Comparison of ENCODE assay signal across 13 cellular contexts in the genomic region with DNA sequence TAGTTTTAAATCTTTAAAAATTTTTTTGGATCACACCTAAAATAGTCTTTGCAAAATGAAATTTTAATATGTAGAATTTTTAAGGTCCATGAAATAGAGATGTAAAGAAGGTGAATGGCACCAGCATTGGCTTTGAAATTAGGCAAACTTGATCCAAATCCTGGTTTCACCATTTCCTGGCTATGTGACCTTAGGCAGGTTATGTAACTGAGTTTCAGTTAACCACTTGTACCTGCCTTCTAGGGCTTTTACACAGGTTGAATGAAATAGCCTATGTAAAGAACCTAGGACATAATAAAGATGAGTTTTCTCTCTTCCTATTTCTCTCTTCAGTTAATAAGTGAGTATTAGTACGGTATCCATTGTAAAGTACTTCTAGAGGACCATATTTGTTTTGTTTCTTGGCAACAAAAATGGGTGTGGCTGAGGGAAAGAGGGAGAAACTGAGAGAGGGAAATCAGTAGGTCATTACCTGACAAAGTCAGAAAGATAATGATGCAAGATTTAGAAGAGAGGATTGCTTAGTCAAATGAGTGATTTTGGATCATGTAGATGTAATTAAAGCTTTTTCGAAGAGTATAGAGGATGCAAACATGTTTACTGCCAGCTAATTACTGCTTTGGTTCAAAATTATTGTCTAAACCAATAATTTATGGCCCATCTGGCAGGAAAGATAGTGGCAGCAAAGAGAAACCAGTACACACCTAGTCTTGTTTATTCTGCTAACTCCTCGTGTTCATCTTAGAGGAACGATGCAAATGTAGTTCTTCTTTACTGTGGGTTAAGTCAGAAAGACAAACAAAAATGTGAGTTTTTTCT.
A peak's percentile ranks its signal among the peaks of the same experiment; 100 is the strongest.
DNase-seq lines count a peak whose midpoint lies in the region; ATAC-seq and TF ChIP-seq lines count a peak whose summit lies in the region.
"Had no signal": no experiment of that assay in that cellular context is flagged by ENCODE, and none has a peak within 500 bp of the region (broad histone marks: within the 10 kb centered on the region; RNA-seq: fewer than 3 reads in every experiment).

No MANE protein-coding gene starts in this region.

- H3K4me1 Mint-ChIP-seq in Calu3 (ENCODE audit: low read depth, unreplicated experiment): peaks cover 65% of the 10 kb centered on the region
- peaks cover 6 to 18% of the 10 kb centered on the region in 2 donors for H3K4me1 Mint-ChIP-seq in natural killer cell treated with Interleukin-12 subunit alpha and Interleukin-12 subunit beta and Interleukin-15 and Interleukin-18, amount 100 ng/mL, for 72 hours (ENCODE audit: low read depth in 2 of 2)

- peak overlapping the region; percentile 96 for H3K27ac Mint-ChIP-seq in Calu3 (ENCODE audit: unreplicated experiment)
- no peak overlapping the region for H3K27ac Mint-ChIP-seq in natural killer cell treated with Interleukin-12 subunit alpha and Interleukin-12 subunit beta and Interleukin-15 and Interleukin-18, amount 100 ng/mL, for 72 hours

- DNase-seq in Calu3 (no peak), OCI-M1 (lab: John Stamatoyannopoulos, UW) (peak; percentile 75), left lobe of liver (ENCODE audit: low spot score) (no peak), GM19238 (ENCODE audit: insufficient read length, low spot score) (no peak)
- no peak for DNase-seq in natural killer cell treated with Interleukin-12 subunit alpha and Interleukin-12 subunit beta and Interleukin-15 and Interleukin-18, amount 100 ng/mL, for 72 hours (ENCODE audit: low spot score)
- DNase-seq: kidney glomerular epithelial cell; NCI-H1930; Right ventricle myocardium superior; stimulated activated CD4-positive, alpha-beta T cell treated with anti-CD3 and anti-CD28 coated beads, Interleukin-2, amount 100 ng/mL, for 48 hours had no signal

- H3K36me3 Mint-ChIP-seq in Calu3 (ENCODE audit: insufficient read depth, unreplicated experiment): peaks cover 10% of the 10 kb centered on the region
- H3K36me3 Mint-ChIP-seq in natural killer cell treated with Interleukin-12 subunit alpha and Interleukin-12 subunit beta and Interleukin-15 and Interleukin-18, amount 100 ng/mL, for 72 hours: no peaks in the 10 kb centered on the region
- H3K36me3 Mint-ChIP-seq: brain had no signal

- intact Hi-C loops in Calu3 (cut with micrococcal nuclease; ENCODE audit: unreplicated experiment): loop anchor here (2.0 to 5.0 kb wide), 2 partner anchors 47 to 61 kb away; no protein-coding TSS in a partner anchor

- no peaks in the 10 kb centered on the region for H3K9me3 Mint-ChIP-seq in Calu3 (ENCODE audit: low read depth, unreplicated experiment)
- no peaks in the 10 kb centered on the region for H3K9me3 Mint-ChIP-seq in natural killer cell treated with Interleukin-12 subunit alpha and Interleukin-12 subunit beta and Interleukin-15 and Interleukin-18, amount 100 ng/mL, for 72 hours
- H3K9me3 Mint-ChIP-seq: brain had no signal

- BruUV-seq in Calu3 (replicated peaks; lab: Mats Ljungman, UMichigan): no TSS peak

- peak; percentile 33 for ATAC-seq in HG03342 (IDR thresholded peaks at IDR 0.05; ENCODE audit: unreplicated experiment)
- peak; percentile 71 for ATAC-seq in left lobe of liver
- ATAC-seq in natural killer cell treated with Interleukin-12 subunit alpha and Interleukin-12 subunit beta and Interleukin-15 and Interleukin-18, amount 100 ng/mL, for 72 hours: no peak
- no peak for ATAC-seq in GM19351 (IDR thresholded peaks at IDR 0.05; ENCODE audit: unreplicated experiment)
- no peak for ATAC-seq in GM18873 (IDR thresholded peaks at IDR 0.05; ENCODE audit: low FRiP score, unreplicated experiment)

- H3K4me3 Mint-ChIP-seq in Calu3 (ENCODE audit: low read depth, unreplicated experiment): peak overlapping the region; percentile 18
- no peak overlapping the region for H3K4me3 Mint-ChIP-seq in natural killer cell treated with Interleukin-12 subunit alpha and Interleukin-12 subunit beta and Interleukin-15 and Interleukin-18, amount 100 ng/mL, for 72 hours

- CTCF ChIA-PET in Calu3 (lab: Charles Lee): no interaction called here

- TF ChIP-seq CTCF in Calu3 (IDR thresholded peaks at IDR 0.05; ENCODE audit: unreplicated experiment): no peak

- no peaks in the 10 kb centered on the region for H3K27me3 Mint-ChIP-seq in Calu3 (ENCODE audit: unreplicated experiment)
- no peaks in the 10 kb centered on the region for H3K27me3 Mint-ChIP-seq in natural killer cell treated with Interleukin-12 subunit alpha and Interleukin-12 subunit beta and Interleukin-15 and Interleukin-18, amount 100 ng/mL, for 72 hours
- H3K27me3 Mint-ChIP-seq: brain had no signal

Comparison
In these comparisons a context has a peak if more than half of its experiments do, and no peak if none do; other contexts are left out.
1. ATAC-seq: peak in HG03342 (single experiment) and left lobe of liver (single experiment); none in natural killer cell treated with Interleukin-12 subunit alpha and Interleukin-12 subunit beta and Interleukin-15 and Interleukin-18, amount 100 ng/mL, for 72 hours (0 of 2), GM19351 (single experiment) and GM18873 (single experiment).